1 cellular context compared by ENCODE assay signal in the genomic region with DNA sequence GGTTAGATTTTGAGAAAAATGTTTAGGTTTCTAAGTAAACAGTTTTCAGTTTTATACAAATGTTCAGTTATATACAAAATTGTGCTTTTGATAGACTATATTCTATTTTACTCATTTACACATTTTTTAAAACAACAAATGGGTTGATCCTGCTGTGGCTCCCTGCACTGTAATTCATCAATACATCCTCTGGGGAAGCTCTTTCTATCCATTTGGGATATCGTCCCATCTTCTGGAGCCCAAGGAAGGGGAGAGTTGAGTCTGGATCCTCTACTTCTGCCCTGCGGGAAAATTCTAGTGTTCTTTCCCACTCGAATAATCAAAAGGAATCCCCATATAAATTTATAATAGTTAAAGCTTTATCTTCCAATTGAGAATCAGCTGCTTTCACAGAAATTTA.
TF ChIP-seq lines count a peak whose summit lies in the region.

No MANE protein-coding gene starts in this region.

TF ChIP-seq in SK-N-SH treated with all-trans-retinoic acid at 6 μM for 48 hours, 23 proteins besides CTCF, POLR2A, EP300 and RAD21 (continued from another document):
- TF ChIP-seq, protein P1, sequence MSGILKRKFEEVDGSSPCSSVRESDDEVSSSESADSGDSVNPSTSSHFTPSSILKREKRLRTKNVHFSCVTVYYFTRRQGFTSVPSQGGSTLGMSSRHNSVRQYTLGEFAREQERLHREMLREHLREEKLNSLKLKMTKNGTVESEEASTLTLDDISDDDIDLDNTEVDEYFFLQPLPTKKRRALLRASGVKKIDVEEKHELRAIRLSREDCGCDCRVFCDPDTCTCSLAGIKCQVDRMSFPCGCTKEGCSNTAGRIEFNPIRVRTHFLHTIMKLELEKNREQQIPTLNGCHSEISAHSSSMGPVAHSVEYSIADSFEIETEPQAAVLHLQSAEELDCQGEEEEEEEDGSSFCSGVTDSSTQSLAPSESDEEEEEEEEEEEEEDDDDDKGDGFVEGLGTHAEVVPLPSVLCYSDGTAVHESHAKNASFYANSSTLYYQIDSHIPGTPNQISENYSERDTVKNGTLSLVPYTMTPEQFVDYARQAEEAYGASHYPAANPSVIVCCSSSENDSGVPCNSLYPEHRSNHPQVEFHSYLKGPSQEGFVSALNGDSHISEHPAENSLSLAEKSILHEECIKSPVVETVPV (CRISPR knock-in tag; IDR thresholded peaks at IDR 0.05): no peak
